14 cellular contexts compared by ENCODE assay signal in genomic region chr12:52245259-52245961, GRCh38. TPM values are rescaled to one million over a fixed set of nuclear protein-coding genes. Genes with fewer than 3 reads are reported as not detected.
A peak's percentile ranks its signal among the peaks of the same experiment; 100 is the strongest.
DNase-seq lines count a peak whose midpoint lies in the region; ATAC-seq and TF ChIP-seq lines count a peak whose summit lies in the region.
"Had no signal": no experiment of that assay in that cellular context is flagged by ENCODE, and none has a peak within 500 bp of the region (broad histone marks: within the 10 kb centered on the region; RNA-seq: fewer than 3 reads in every experiment).

No MANE protein-coding gene starts in this region.

- TF ChIP-seq CTCF in GM12875 (IDR thresholded peaks at IDR 0.05; ENCODE audit: borderline replicate concordance, insufficient read depth, low read depth, low read length) (no peak), osteocyte (IDR thresholded peaks at IDR 0.05) (no peak), GM20000 (IDR thresholded peaks at IDR 0.05; ENCODE audit: extremely low read depth, missing control alignments) (no peak)

- peaks cover 7% of the 10 kb centered on the region for H3K27me3 Mint-ChIP-seq in T-helper 1 cell treated with Interleukin-12 subunit alpha and Interleukin-12 subunit beta and Interleukin-4 antibody, amounts not matched to agents 30 μg/mL and 1 μg/mL, for 36 hours (ENCODE audit: low read depth)
- peaks cover 9% of the 10 kb centered on the region for H3K27me3 Mint-ChIP-seq in activated T-helper 17 cell treated with anti-CD3 and anti-CD28 coated beads, Interleukin-2, amount 50 U/mL, for 72 hours
- H3K27me3 Mint-ChIP-seq in osteocyte (ENCODE audit: unreplicated experiment) = no peaks in the 10 kb centered on the region

- DNase-seq in T-helper 1 cell = no peak
- DNase-seq in osteocyte (ENCODE audit: extremely low spot score, unreplicated experiment) = no peak
- no peak for DNase-seq in NCI-H2227 (lab: John Stamatoyannopoulos, UW; ENCODE audit: unreplicated experiment)
- DNase-seq in GM20000 (ENCODE audit: low spot score) = no peak
- no peak for DNase-seq in glomerular visceral epithelial cell (ENCODE audit: extremely low spot score)
- DNase-seq: NCI-H524, SIG-M5 had no signal

- peak overlapping the region; percentile 100 for H3K27ac Mint-ChIP-seq in T-helper 1 cell treated with Interleukin-12 subunit alpha and Interleukin-12 subunit beta and Interleukin-4 antibody, amounts not matched to agents 30 μg/mL and 1 μg/mL, for 36 hours
- H3K27ac Mint-ChIP-seq in activated T-helper 17 cell treated with anti-CD3 and anti-CD28 coated beads, Interleukin-2, amount 50 U/mL, for 72 hours = peak overlapping the region; percentile 99
- H3K27ac Mint-ChIP-seq in osteocyte (ENCODE audit: unreplicated experiment) = peak overlapping the region; percentile 91
- H3K27ac Mint-ChIP-seq: IgD-negative memory B cell had no signal

- H3K4me3 ChIP-seq in GM12875 (ENCODE audit: low read depth, low read length) = peak overlapping the region; percentile 46
- H3K4me3 ChIP-seq: lung, smooth muscle cell, tibial artery had no signal

- H3K36me3 Mint-ChIP-seq in T-helper 1 cell treated with Interleukin-12 subunit alpha and Interleukin-12 subunit beta and Interleukin-4 antibody, amounts not matched to agents 30 μg/mL and 1 μg/mL, for 36 hours (ENCODE audit: low read depth) = peaks cover 35% of the 10 kb centered on the region
- no peaks in the 10 kb centered on the region for H3K36me3 Mint-ChIP-seq in activated T-helper 17 cell treated with anti-CD3 and anti-CD28 coated beads, Interleukin-2, amount 50 U/mL, for 72 hours (ENCODE audit: low read depth)
- no peaks in the 10 kb centered on the region for H3K36me3 Mint-ChIP-seq in osteocyte (ENCODE audit: unreplicated experiment)
- H3K36me3 Mint-ChIP-seq: IgD-negative memory B cell had no signal

- H3K4me3 Mint-ChIP-seq in T-helper 1 cell treated with Interleukin-12 subunit alpha and Interleukin-12 subunit beta and Interleukin-4 antibody, amounts not matched to agents 30 μg/mL and 1 μg/mL, for 36 hours = peak overlapping the region; percentile 94
- peak overlapping the region; percentile 92 for H3K4me3 Mint-ChIP-seq in activated T-helper 17 cell treated with anti-CD3 and anti-CD28 coated beads, Interleukin-2, amount 50 U/mL, for 72 hours
- H3K4me3 Mint-ChIP-seq in osteocyte (ENCODE audit: unreplicated experiment) = no peak overlapping the region
- H3K4me3 Mint-ChIP-seq: IgD-negative memory B cell had no signal

- H3K4me1 Mint-ChIP-seq in T-helper 1 cell treated with Interleukin-12 subunit alpha and Interleukin-12 subunit beta and Interleukin-4 antibody, amounts not matched to agents 30 μg/mL and 1 μg/mL, for 36 hours (ENCODE audit: low read depth) = peaks cover 73% of the 10 kb centered on the region
- peaks cover 30% of the 10 kb centered on the region for H3K4me1 Mint-ChIP-seq in activated T-helper 17 cell treated with anti-CD3 and anti-CD28 coated beads, Interleukin-2, amount 50 U/mL, for 72 hours
- H3K4me1 Mint-ChIP-seq in osteocyte (ENCODE audit: unreplicated experiment) = peaks cover 72% of the 10 kb centered on the region

- no peak for ATAC-seq in activated T-helper 17 cell treated with anti-CD3 and anti-CD28 coated beads, Interleukin-2, amount 50 U/mL, for 72 hours (replicated peaks)

- H3K9me3 Mint-ChIP-seq in T-helper 1 cell treated with Interleukin-12 subunit alpha and Interleukin-12 subunit beta and Interleukin-4 antibody, amounts not matched to agents 30 μg/mL and 1 μg/mL, for 36 hours = no peaks in the 10 kb centered on the region
- no peaks in the 10 kb centered on the region for H3K9me3 Mint-ChIP-seq in activated T-helper 17 cell treated with anti-CD3 and anti-CD28 coated beads, Interleukin-2, amount 50 U/mL, for 72 hours
- H3K9me3 Mint-ChIP-seq in osteocyte (ENCODE audit: unreplicated experiment) = no peaks in the 10 kb centered on the region

RNA-seq across cellular contexts. Expression of gene KRT7, which starts 12.4 kb away (rescaled TPM):
- 10 to 100 TPM in 1 of 2 donors, 1 to 10 TPM in 1; 7.6 to 12.5 TPM for total RNA-seq in activated T-helper 17 cell treated with anti-CD3 and anti-CD28 coated beads, Interleukin-2, amount 50 U/mL, for 72 hours
- total RNA-seq in osteocyte = 168 and 178 TPM in 2 replicates

RNA-seq across cellular contexts. Expression of gene KRT86, which starts 29.0 kb away (rescaled TPM):
- 1 to 10 TPM in 1 of 2 donors, under 1 TPM in 1; 0.56 to 2.1 TPM for total RNA-seq in activated T-helper 17 cell treated with anti-CD3 and anti-CD28 coated beads, Interleukin-2, amount 50 U/mL, for 72 hours
- 0.24 TPM in 2 replicates for total RNA-seq in osteocyte
- total RNA-seq: smooth muscle cell had no signal

RNA-seq across cellular contexts. Expression of gene KRT81, which starts 45.9 kb away (rescaled TPM):
- not detected for total RNA-seq in activated T-helper 17 cell treated with anti-CD3 and anti-CD28 coated beads, Interleukin-2, amount 50 U/mL, for 72 hours
- total RNA-seq in osteocyte = 0.50 and 0.83 TPM in 2 replicates

RNA-seq across cellular contexts. Expression of gene KRT80, which starts 53.6 kb away (rescaled TPM):
- not detected for total RNA-seq in activated T-helper 17 cell treated with anti-CD3 and anti-CD28 coated beads, Interleukin-2, amount 50 U/mL, for 72 hours
- 9.2 and 9.9 TPM in 2 replicates for total RNA-seq in osteocyte

Comparison
In these comparisons a context has a peak if more than half of its experiments do, and no peak if none do; other contexts are left out.
1. RNA of gene KRT7, which starts 12.4 kb away (total RNA-seq): 168 to 178 TPM in osteocyte; 7.6 to 12.5 TPM in activated T-helper 17 cell treated with anti-CD3 and anti-CD28 coated beads, Interleukin-2, amount 50 U/mL, for 72 hours; every median in the first group is over 10 times any median in the second.
2. Peak in every context shown above with its lines, with median percentiles within 50 percentile points of each other: H3K27ac Mint-ChIP-seq.